ENCODE assay signal across 24 cellular contexts in genomic region chr10:59242057-59242456, GRCh38.
"Had no signal": no experiment of that assay in that cellular context is flagged by ENCODE, and none has a peak within 500 bp of the region (broad histone marks: within the 10 kb centered on the region; RNA-seq: fewer than 3 reads in every experiment).

No MANE protein-coding gene starts in this region.

- DNase-seq: hypothalamus; immature natural killer cell; kidney; left ventricle myocardium inferior; mesendoderm; naive B cell; nucleus accumbens; pancreas; posterior cingulate gyrus; retina; right cardiac atrium; sigmoid colon; small intestine; spleen; stimulated activated CD4-positive, alpha-beta T cell treated with anti-CD3 and anti-CD28 coated beads, Interleukin-4, amount 100 ng/mL, for 24 hours; stimulated activated naive CD4-positive, alpha-beta T cell; tibial artery; uterus had no signal

- H3K4me1 ChIP-seq: pancreas, prostate gland, spleen, uterus had no signal

- H3K27ac ChIP-seq: left ventricle myocardium inferior, pancreas, sigmoid colon, spleen, thoracic aorta, tibial artery, uterus had no signal

- H3K4me3 ChIP-seq: left ventricle myocardium inferior, lung, pancreas, prostate gland, sigmoid colon, spleen, thoracic aorta, tibial artery, uterus had no signal

- H3K9me3 ChIP-seq: left ventricle myocardium inferior, pancreas, prostate gland, sigmoid colon, spleen, thoracic aorta, tibial artery, uterus had no signal

- ATAC-seq: natural killer cell treated with Interleukin-12 subunit alpha and Interleukin-12 subunit beta and Interleukin-15 and Interleukin-18, amount 100 ng/mL, for 72 hours; pancreas; right cardiac atrium; stimulated activated effector memory CD8-positive, alpha-beta T cell treated with anti-CD3 and anti-CD28 coated beads, Interleukin-12 subunit alpha, Interleukin-12 subunit beta, amount 100 ng/mL, for 72 hours had no signal

- H3K36me3 ChIP-seq: left ventricle myocardium inferior, pancreas, prostate gland, spleen, thoracic aorta, tibial artery, uterus had no signal

- H3K27me3 ChIP-seq: pancreas, sigmoid colon, spleen, tibial artery, uterus had no signal

- FAIRE-seq: islet of Langerhans, kidney, pancreas, small intestine had no signal
